8 cellular contexts compared by ENCODE assay signal in genomic region chr22:22458387-22458786, GRCh38.
"Had no signal": no experiment of that assay in that cellular context is flagged by ENCODE, and none has a peak within 500 bp of the region (broad histone marks: within the 10 kb centered on the region; RNA-seq: fewer than 3 reads in every experiment).

No MANE protein-coding gene starts in this region.

- DNase-seq: GDM1, GF-D8 had no signal

- ATAC-seq: GM12878 had no signal

- FAIRE-seq: G401.6, GM12878, GM12891, GM12892, GM18507, GM19239 had no signal

- H3K4me3 ChIP-seq: GM12878 had no signal
